In the genomic region with DNA sequence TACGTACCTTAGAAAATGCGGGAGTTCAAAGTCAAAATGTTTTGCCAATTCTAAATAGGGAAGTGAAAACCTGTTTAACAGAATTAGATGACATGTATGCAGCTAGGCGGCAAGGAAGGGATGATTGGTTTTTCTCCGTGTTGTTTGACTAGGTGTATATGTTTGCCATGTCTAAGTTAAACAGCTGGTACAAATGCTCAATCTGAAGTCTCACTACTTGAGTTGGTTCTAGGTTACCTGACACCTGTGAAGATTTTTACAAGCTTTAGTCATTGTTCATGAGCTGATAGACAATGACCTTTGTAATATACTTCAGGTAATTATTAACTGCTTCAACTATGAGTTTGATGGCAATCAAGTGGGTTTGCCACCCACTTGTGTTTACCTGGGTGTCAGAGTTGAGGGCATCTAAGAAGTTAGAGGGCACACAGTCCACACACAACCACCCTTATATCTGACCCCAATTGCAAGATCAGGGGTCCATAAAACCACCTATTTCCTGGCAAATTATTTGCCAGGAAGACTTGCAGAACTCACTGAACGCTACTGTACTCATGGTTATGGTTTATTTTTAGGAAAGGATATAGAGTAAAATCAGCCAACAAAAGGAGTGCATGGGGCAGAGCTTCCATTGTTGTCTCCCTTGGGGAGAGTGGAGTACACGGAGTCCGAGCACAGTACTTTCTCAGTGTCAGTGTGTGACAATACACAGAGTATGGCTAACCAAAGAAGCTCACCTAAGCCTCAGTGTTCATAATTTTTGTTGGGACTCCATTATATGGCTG, we compare ENCODE assay signal across 1 cellular context.
TF ChIP-seq lines count a peak whose summit lies in the region.

No MANE protein-coding gene starts in this region.

TF ChIP-seq in liver, 16 proteins besides CTCF, POLR2A, EP300 and RAD21 (continued from another document):
- TF ChIP-seq, protein P1, sequence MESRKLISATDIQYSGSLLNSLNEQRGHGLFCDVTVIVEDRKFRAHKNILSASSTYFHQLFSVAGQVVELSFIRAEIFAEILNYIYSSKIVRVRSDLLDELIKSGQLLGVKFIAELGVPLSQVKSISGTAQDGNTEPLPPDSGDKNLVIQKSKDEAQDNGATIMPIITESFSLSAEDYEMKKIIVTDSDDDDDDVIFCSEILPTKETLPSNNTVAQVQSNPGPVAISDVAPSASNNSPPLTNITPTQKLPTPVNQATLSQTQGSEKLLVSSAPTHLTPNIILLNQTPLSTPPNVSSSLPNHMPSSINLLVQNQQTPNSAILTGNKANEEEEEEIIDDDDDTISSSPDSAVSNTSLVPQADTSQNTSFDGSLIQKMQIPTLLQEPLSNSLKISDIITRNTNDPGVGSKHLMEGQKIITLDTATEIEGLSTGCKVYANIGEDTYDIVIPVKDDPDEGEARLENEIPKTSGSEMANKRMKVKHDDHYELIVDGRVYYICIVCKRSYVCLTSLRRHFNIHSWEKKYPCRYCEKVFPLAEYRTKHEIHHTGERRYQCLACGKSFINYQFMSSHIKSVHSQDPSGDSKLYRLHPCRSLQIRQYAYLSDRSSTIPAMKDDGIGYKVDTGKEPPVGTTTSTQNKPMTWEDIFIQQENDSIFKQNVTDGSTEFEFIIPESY (IDR thresholded peaks at IDR 0.05), result peak; percentile 36
- TF ChIP-seq TAF1 (conservative IDR thresholded peaks at IDR 0.05) (no peak), SP1 (IDR thresholded peaks at IDR 0.05) (peak; percentile 72), NR2F2 (IDR thresholded peaks at IDR 0.05) (no peak), HNF4A (conservative IDR thresholded peaks at IDR 0.05) (peak; percentile 77 to 79), RXRA (IDR thresholded peaks at IDR 0.05) (peak; percentile 63 to 73), HNF4G (IDR thresholded peaks at IDR 0.05) (peak; percentile 72)
TF ChIP-seq in liver: peak in this region for 8.
